In genomic region chr11:35168606-35169200, GRCh38 we compare ENCODE assay signal across 12 cellular contexts. TPM values are rescaled to one million over a fixed set of nuclear protein-coding genes. Genes with fewer than 3 reads are reported as not detected.
A peak's percentile ranks its signal among the peaks of the same experiment; 100 is the strongest.
DNase-seq lines count a peak whose midpoint lies in the region; ATAC-seq lines count a peak whose summit lies in the region.
"Had no signal": no experiment of that assay in that cellular context is flagged by ENCODE, and none has a peak within 500 bp of the region (broad histone marks: within the 10 kb centered on the region; RNA-seq: fewer than 3 reads in every experiment).

No MANE protein-coding gene starts in this region.

- POLR2A ChIA-PET in activated CD4-positive, alpha-beta memory T cell treated with anti-CD3 and anti-CD28 coated beads for 36 hours (lab: Charles Lee), result interaction anchor here (1.5 to 4.4 kb wide), 4 partner anchors 10 to 128 kb away, joined by 4 to 65 read pairs (median 52); partner anchors contain the start of gene CD44

- H3K4me1 ChIP-seq in subcutaneous abdominal adipose tissue (ENCODE audit: control insufficient read depth in 5 of 5, insufficient read depth in 5 of 5, low read length in 5 of 5), result peaks cover 7 to 77% (median 75%) of the 10 kb centered on the region in 5 donors

- H3K27ac Mint-ChIP-seq in T-helper 2 cell treated with Interferon-gamma antibody and Interleukin-4, amounts not matched to agents 5 μg/mL and 100 μg/mL, for 36 hours, result peak overlapping the region; percentile 84
- H3K27ac Mint-ChIP-seq in activated CD4-positive, alpha-beta memory T cell treated with anti-CD3 and anti-CD28 coated beads for 36 hours, result peak overlapping the region; percentile 99
- H3K27ac Mint-ChIP-seq: endodermal cell had no signal

- peak overlapping the region; percentile 40 for H3K4me3 Mint-ChIP-seq in T-helper 2 cell treated with Interferon-gamma antibody and Interleukin-4, amounts not matched to agents 5 μg/mL and 100 μg/mL, for 36 hours
- H3K4me3 Mint-ChIP-seq in activated CD4-positive, alpha-beta memory T cell treated with anti-CD3 and anti-CD28 coated beads for 36 hours, result no peak overlapping the region
- H3K4me3 Mint-ChIP-seq: endodermal cell had no signal

- peaks cover 93% of the 10 kb centered on the region for H3K4me1 Mint-ChIP-seq in T-helper 2 cell treated with Interferon-gamma antibody and Interleukin-4, amounts not matched to agents 5 μg/mL and 100 μg/mL, for 36 hours (ENCODE audit: low read depth)
- H3K4me1 Mint-ChIP-seq in activated CD4-positive, alpha-beta memory T cell treated with anti-CD3 and anti-CD28 coated beads for 36 hours (ENCODE audit: low read depth), result peaks cover 99% of the 10 kb centered on the region

- H3K27ac ChIP-seq in subcutaneous abdominal adipose tissue (ENCODE audit: low read depth, low read length), result peak overlapping the region; percentile 66

- CTCF ChIA-PET in activated CD4-positive, alpha-beta memory T cell treated with anti-CD3 and anti-CD28 coated beads for 36 hours (lab: Charles Lee), result interaction anchor here (1.2 to 7.2 kb wide), 5 partner anchors 9 to 243 kb away, joined by 3 to 55 read pairs (median 11); no protein-coding TSS in a partner anchor

- no peak for ATAC-seq in GM18907 (IDR thresholded peaks at IDR 0.05; ENCODE audit: unreplicated experiment)
- ATAC-seq: Right ventricle myocardium inferior had no signal

- H3K9me3 ChIP-seq in subcutaneous abdominal adipose tissue (ENCODE audit: control insufficient read depth in 5 of 5, low read length in 5 of 5), result no peaks in the 10 kb centered on the region
- H3K9me3 ChIP-seq: adrenal gland had no signal

- no peak for DNase-seq in T-helper 2 cell treated with Interferon-gamma antibody and Interleukin-4, amounts not matched to agents 5 μg/mL and 100 μg/mL, for 36 hours (ENCODE audit: low spot score)
- DNase-seq in T-helper 2 cell, result no peak
- DNase-seq in activated CD4-positive, alpha-beta memory T cell treated with anti-CD3 and anti-CD28 coated beads for 36 hours, result no peak
- DNase-seq in fibroblast of gingiva (ENCODE audit: low read depth), result peak; percentile 66
- DNase-seq in T-helper 9 cell, result no peak
- no peak for DNase-seq in NCI-H2196 treated with DMSO at 0.1 percent for 48 hours (lab: John Stamatoyannopoulos, UW; ENCODE audit: unreplicated experiment)
- DNase-seq: adrenal gland, endodermal cell, NCI-H2171 had no signal

- no peak overlapping the region for H3K4me3 ChIP-seq in subcutaneous abdominal adipose tissue (ENCODE audit: low read depth in 1 of 5, low read length in 5 of 5)
- H3K4me3 ChIP-seq: adrenal gland had no signal

- no peaks in the 10 kb centered on the region for H3K27me3 ChIP-seq in subcutaneous abdominal adipose tissue (ENCODE audit: control insufficient read depth in 5 of 5, insufficient read depth in 4 of 5, low read length in 5 of 5)
- H3K27me3 ChIP-seq: adrenal gland had no signal

- H3K9me3 Mint-ChIP-seq in T-helper 2 cell treated with Interferon-gamma antibody and Interleukin-4, amounts not matched to agents 5 μg/mL and 100 μg/mL, for 36 hours, result no peaks in the 10 kb centered on the region
- no peaks in the 10 kb centered on the region for H3K9me3 Mint-ChIP-seq in activated CD4-positive, alpha-beta memory T cell treated with anti-CD3 and anti-CD28 coated beads for 36 hours
- H3K9me3 Mint-ChIP-seq: endodermal cell had no signal

- no peaks in the 10 kb centered on the region for H3K36me3 ChIP-seq in subcutaneous abdominal adipose tissue (ENCODE audit: control insufficient read depth in 5 of 5, insufficient read depth in 5 of 5, low read length in 5 of 5)
- H3K36me3 ChIP-seq: adrenal gland had no signal

- no peak overlapping the region for H3K9ac ChIP-seq in subcutaneous abdominal adipose tissue (ENCODE audit: low read length in 5 of 5)

- intact Hi-C loops in activated CD4-positive, alpha-beta memory T cell treated with anti-CD3 and anti-CD28 coated beads for 36 hours (cut with micrococcal nuclease), result loop anchor here (5.0 kb wide), 1 partner anchor 516 kb away; no protein-coding TSS in a partner anchor

- no peaks in the 10 kb centered on the region for H3K27me3 Mint-ChIP-seq in T-helper 2 cell treated with Interferon-gamma antibody and Interleukin-4, amounts not matched to agents 5 μg/mL and 100 μg/mL, for 36 hours (ENCODE audit: low read depth)
- no peaks in the 10 kb centered on the region for H3K27me3 Mint-ChIP-seq in activated CD4-positive, alpha-beta memory T cell treated with anti-CD3 and anti-CD28 coated beads for 36 hours

- peaks cover 61% of the 10 kb centered on the region for H3K36me3 Mint-ChIP-seq in T-helper 2 cell treated with Interferon-gamma antibody and Interleukin-4, amounts not matched to agents 5 μg/mL and 100 μg/mL, for 36 hours (ENCODE audit: low read depth)
- H3K36me3 Mint-ChIP-seq in activated CD4-positive, alpha-beta memory T cell treated with anti-CD3 and anti-CD28 coated beads for 36 hours, result peaks cover 38% of the 10 kb centered on the region

RNA-seq across cellular contexts. Expression of gene CD44, which starts 29.7 kb away (rescaled TPM):
- 100 to 1,000 TPM; 440 to 442 TPM for total RNA-seq in activated CD4-positive, alpha-beta memory T cell treated with anti-CD3 and anti-CD28 coated beads for 36 hours
